16 cellular contexts compared by ENCODE assay signal in the genomic region with DNA sequence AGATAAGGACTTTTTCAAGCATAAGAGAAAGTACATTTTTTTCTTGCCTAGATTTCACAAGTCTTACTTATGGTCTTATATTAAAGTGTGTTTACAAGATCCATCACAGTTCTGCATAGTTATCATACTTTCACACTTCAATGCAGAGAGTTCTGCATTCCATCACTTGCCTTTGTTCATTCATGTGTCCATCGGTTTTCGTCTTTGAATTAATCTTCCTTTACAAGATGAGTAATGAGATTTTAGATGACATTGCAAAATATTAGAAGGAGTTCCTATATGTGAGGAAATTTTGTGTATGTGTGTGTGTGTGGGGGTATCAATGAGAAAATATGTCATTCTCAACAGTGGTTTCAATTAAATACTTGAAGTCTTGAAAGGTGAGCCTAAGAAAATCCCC.
"Had no signal": no experiment of that assay in that cellular context is flagged by ENCODE, and none has a peak within 500 bp of the region (broad histone marks: within the 10 kb centered on the region; RNA-seq: fewer than 3 reads in every experiment).

No MANE protein-coding gene starts in this region.

- DNase-seq: activated CD4-positive, alpha-beta memory T cell treated with anti-CD3 and anti-CD28 coated beads, Interleukin-2, amount 10 ng/mL, durations not matched to agents 7 days and 5 days; activated CD8-positive, alpha-beta memory T cell treated with anti-CD3 and anti-CD28 coated beads, Interleukin-2, amount 50 U/mL, for 4 hours; activated naive CD8-positive, alpha-beta T cell treated with anti-CD3 and anti-CD28 coated beads, Interleukin-2, amount 10 ng/mL, durations not matched to agents 7 days and 5 days; activated T-cell treated with anti-CD3 and anti-CD28 coated beads, Interleukin-2, amount 50 U/mL, for 72 hours; caudate nucleus; effector memory CD4-positive, alpha-beta T cell; glutamatergic neuron; immature natural killer cell; mammary epithelial cell; psoas muscle; stimulated activated CD4-positive, alpha-beta T cell treated with anti-CD3 and anti-CD28 coated beads, Interleukin-4, amount 100 ng/mL, for 1 hour; stimulated activated CD8-positive, alpha-beta memory T cell treated with anti-CD3 and anti-CD28 coated beads, Interleukin-4, amount 100 ng/mL, for 48 hours; stimulated activated naive CD8-positive, alpha-beta T cell treated with anti-CD3 and anti-CD28 coated beads, Interleukin-15, amount 100 ng/mL, for 72 hours; T1000 had no signal

- H3K27ac Mint-ChIP-seq: activated CD4-positive, alpha-beta memory T cell treated with anti-CD3 and anti-CD28 coated beads, Interleukin-2, amount 10 ng/mL, durations not matched to agents 7 days and 5 days; activated naive CD8-positive, alpha-beta T cell treated with anti-CD3 and anti-CD28 coated beads, Interleukin-2, amount 10 ng/mL, durations not matched to agents 7 days and 5 days; activated T-cell treated with anti-CD3 and anti-CD28 coated beads, Interleukin-2, amount 50 U/mL, for 72 hours; immature natural killer cell; stimulated activated naive CD8-positive, alpha-beta T cell treated with anti-CD3 and anti-CD28 coated beads, Interleukin-15, amount 100 ng/mL, for 72 hours had no signal

- H3K4me1 Mint-ChIP-seq: activated CD4-positive, alpha-beta memory T cell treated with anti-CD3 and anti-CD28 coated beads, Interleukin-2, amount 10 ng/mL, durations not matched to agents 7 days and 5 days; activated naive CD8-positive, alpha-beta T cell treated with anti-CD3 and anti-CD28 coated beads, Interleukin-2, amount 10 ng/mL, durations not matched to agents 7 days and 5 days; immature natural killer cell; nephron; stimulated activated naive CD8-positive, alpha-beta T cell treated with anti-CD3 and anti-CD28 coated beads, Interleukin-15, amount 100 ng/mL, for 72 hours had no signal

- ATAC-seq: activated T-cell treated with anti-CD3 and anti-CD28 coated beads, Interleukin-2, amount 50 U/mL, for 72 hours; left lobe of liver; psoas muscle; stimulated activated naive CD8-positive, alpha-beta T cell treated with anti-CD3 and anti-CD28 coated beads, Interleukin-15, amount 100 ng/mL, for 72 hours had no signal

- H3K4me3 Mint-ChIP-seq: activated CD4-positive, alpha-beta memory T cell treated with anti-CD3 and anti-CD28 coated beads, Interleukin-2, amount 10 ng/mL, durations not matched to agents 7 days and 5 days; activated naive CD8-positive, alpha-beta T cell treated with anti-CD3 and anti-CD28 coated beads, Interleukin-2, amount 10 ng/mL, durations not matched to agents 7 days and 5 days; activated T-cell treated with anti-CD3 and anti-CD28 coated beads, Interleukin-2, amount 50 U/mL, for 72 hours; immature natural killer cell; nephron; stimulated activated naive CD8-positive, alpha-beta T cell treated with anti-CD3 and anti-CD28 coated beads, Interleukin-15, amount 100 ng/mL, for 72 hours had no signal

- H3K9me3 Mint-ChIP-seq: activated CD4-positive, alpha-beta memory T cell treated with anti-CD3 and anti-CD28 coated beads, Interleukin-2, amount 10 ng/mL, durations not matched to agents 7 days and 5 days had no signal

- H3K36me3 Mint-ChIP-seq: activated naive CD8-positive, alpha-beta T cell treated with anti-CD3 and anti-CD28 coated beads, Interleukin-2, amount 10 ng/mL, durations not matched to agents 7 days and 5 days; immature natural killer cell had no signal

- H3K27me3 Mint-ChIP-seq: activated CD4-positive, alpha-beta memory T cell treated with anti-CD3 and anti-CD28 coated beads, Interleukin-2, amount 10 ng/mL, durations not matched to agents 7 days and 5 days; stimulated activated naive CD8-positive, alpha-beta T cell treated with anti-CD3 and anti-CD28 coated beads, Interleukin-15, amount 100 ng/mL, for 72 hours had no signal
